Comparison of ENCODE assay signal across 8 cellular contexts in the genomic region with DNA sequence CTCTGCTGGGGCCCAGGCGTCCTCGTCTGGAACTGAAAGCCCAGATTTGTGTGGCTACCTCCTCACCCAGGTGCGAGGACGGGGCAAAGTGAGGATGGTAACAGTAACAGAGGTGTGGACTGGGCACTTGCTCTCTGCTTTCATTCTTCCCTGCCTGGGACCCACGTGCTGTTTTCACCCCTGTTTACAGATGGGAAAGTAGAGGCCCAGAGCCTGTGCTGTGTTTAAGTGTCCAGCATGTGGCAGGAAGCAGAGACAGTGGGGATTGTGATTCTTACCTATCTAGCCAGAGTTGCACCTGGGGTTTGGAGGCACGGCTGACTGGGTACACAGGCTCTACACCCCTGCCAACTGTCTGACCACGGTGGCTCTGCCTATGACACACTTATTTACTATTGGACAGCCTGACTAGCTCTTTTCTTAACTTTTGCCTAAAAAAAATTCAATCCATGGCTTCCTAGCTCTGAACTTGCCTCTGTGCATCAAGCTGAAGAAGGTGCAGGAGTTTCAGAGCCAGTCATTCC.
DNase-seq lines count a peak whose midpoint lies in the region; ATAC-seq and TF ChIP-seq lines count a peak whose summit lies in the region.

No MANE protein-coding gene starts in this region.

- intact Hi-C loops in colonic mucosa (cut with DNase I) = loop anchor here (10.0 kb wide), 1 partner anchor 155 kb away; the partner anchor contains the start of gene SOCS1

- no peaks in the 10 kb centered on the region for H3K36me3 ChIP-seq in colonic mucosa
- H3K36me3 ChIP-seq in skeletal muscle tissue (ENCODE audit: control insufficient read depth in 3 of 3, insufficient read depth in 3 of 3, low read length in 3 of 3) = no peaks in the 10 kb centered on the region

- H3K9me3 ChIP-seq in colonic mucosa (no peaks in the 10 kb centered on the region), skeletal muscle tissue (ENCODE audit: control insufficient read depth in 3 of 3, low read length in 3 of 3) (no peaks in the 10 kb centered on the region)

- H3K9ac ChIP-seq in colonic mucosa (ENCODE audit: low read depth in 2 of 2, low read length in 2 of 2) = no peak overlapping the region
- peak overlapping the region in 1 of 3 donors; percentile 25 for H3K9ac ChIP-seq in skeletal muscle tissue (ENCODE audit: low read depth in 1 of 3, low read length in 3 of 3)

- peak overlapping the region; percentile 23 for H3K27ac ChIP-seq in colonic mucosa
- H3K27ac ChIP-seq in skeletal muscle tissue (ENCODE audit: low read depth, low read length) = peak overlapping the region; percentile 40

- no peak for TF ChIP-seq CTCF in colonic mucosa (IDR thresholded peaks at IDR 0.05)

- H3K4me1 ChIP-seq in colonic mucosa (peaks cover 17% of the 10 kb centered on the region), skeletal muscle tissue (ENCODE audit: control insufficient read depth in 3 of 3, insufficient read depth in 3 of 3, low read length in 3 of 3) (peaks cover 17 to 32% (median 28%) of the 10 kb centered on the region in 3 donors)

- DNase-seq in colonic mucosa (no peak), DMS79 (lab: John Stamatoyannopoulos, UW) (no peak), NK-92 (lab: John Stamatoyannopoulos, UW; ENCODE audit: unreplicated experiment) (no peak)

- no peaks in the 10 kb centered on the region for H3K27me3 ChIP-seq in colonic mucosa
- H3K27me3 ChIP-seq in skeletal muscle tissue (ENCODE audit: control insufficient read depth in 3 of 3, insufficient read depth in 3 of 3, low read length in 3 of 3) = no peaks in the 10 kb centered on the region

- ATAC-seq in GM19463 (IDR thresholded peaks at IDR 0.05; ENCODE audit: unreplicated experiment) (peak; percentile 20), HG03342 (IDR thresholded peaks at IDR 0.05; ENCODE audit: unreplicated experiment) (peak; percentile 32), HG03520 (IDR thresholded peaks at IDR 0.05; ENCODE audit: unreplicated experiment) (no peak), GM21717 (IDR thresholded peaks at IDR 0.05; ENCODE audit: unreplicated experiment) (no peak)

- H3K4me3 ChIP-seq in colonic mucosa (no peak overlapping the region), skeletal muscle tissue (ENCODE audit: low read length in 3 of 3) (no peak overlapping the region)

Comparison
In these comparisons a context has a peak if more than half of its experiments do, and no peak if none do; other contexts are left out.
1. ATAC-seq: peak in GM19463 (single experiment) and HG03342 (single experiment); none in HG03520 (single experiment) and GM21717 (single experiment).